16 cellular contexts compared by ENCODE assay signal in the genomic region with DNA sequence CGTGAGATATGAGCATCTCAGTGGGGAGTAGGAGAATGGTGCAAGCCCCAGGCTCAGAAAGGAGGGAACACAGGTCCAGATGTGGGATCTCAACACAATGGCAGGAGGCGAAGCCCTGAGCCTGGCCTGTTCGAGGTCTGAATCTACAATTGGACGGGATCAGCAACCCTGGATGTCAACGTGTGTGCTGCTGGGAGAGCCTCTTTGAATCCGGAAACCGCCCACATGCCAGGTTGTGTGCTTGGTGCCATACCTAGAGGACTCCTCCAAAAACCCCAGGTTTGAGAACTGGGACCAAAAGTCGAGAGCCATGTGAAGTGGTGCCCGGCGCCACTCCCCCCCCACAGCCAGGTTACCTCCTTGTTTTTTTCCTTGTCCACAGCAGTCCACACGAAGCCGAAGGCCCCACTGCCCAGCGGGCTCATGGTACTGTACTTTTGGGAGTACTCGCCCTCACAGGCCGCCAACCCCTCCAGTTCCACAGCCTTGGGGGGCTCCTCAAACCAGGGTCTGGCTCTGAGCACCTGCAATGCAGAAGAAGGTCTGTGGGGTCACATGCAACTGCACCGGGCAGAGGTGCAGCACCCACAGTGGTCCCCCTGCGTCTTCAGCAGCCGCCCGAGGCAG.
"Had no signal": no experiment of that assay in that cellular context is flagged by ENCODE, and none has a peak within 500 bp of the region (broad histone marks: within the 10 kb centered on the region; RNA-seq: fewer than 3 reads in every experiment).

No MANE protein-coding gene starts in this region.

- H3K27me3 Mint-ChIP-seq: activated CD8-positive, alpha-beta T cell treated with anti-CD3 and anti-CD28 coated beads for 36 hours; naive thymus-derived CD8-positive, alpha-beta T cell had no signal

- H3K4me1 ChIP-seq: pancreas, SJSA1, tibial artery had no signal

- H3K4me3 Mint-ChIP-seq: activated CD8-positive, alpha-beta T cell treated with anti-CD3 and anti-CD28 coated beads for 36 hours; activated T-cell treated with anti-CD3 and anti-CD28 coated beads, Interleukin-2, amount 50 U/mL, for 4 hours; T-helper 1 cell treated with Interleukin-12 subunit alpha and Interleukin-12 subunit beta and Interleukin-4 antibody, amounts not matched to agents 30 μg/mL and 1 μg/mL, for 36 hours had no signal

- H3K27ac Mint-ChIP-seq: activated CD8-positive, alpha-beta T cell treated with anti-CD3 and anti-CD28 coated beads for 36 hours; T-helper 1 cell treated with Interleukin-12 subunit alpha and Interleukin-12 subunit beta and Interleukin-4 antibody, amounts not matched to agents 30 μg/mL and 1 μg/mL, for 36 hours had no signal

- H3K4me3 ChIP-seq: coronary artery, pancreas, right lobe of liver, SJSA1, tibial artery had no signal

- H3K9me3 ChIP-seq: pancreas, right lobe of liver, SJSA1, tibial artery had no signal

- H3K27me3 ChIP-seq: pancreas, right lobe of liver, SJSA1, tibial artery had no signal

- ATAC-seq: activated CD8-positive, alpha-beta T cell treated with anti-CD3 and anti-CD28 coated beads for 36 hours; activated T-cell treated with anti-CD3 and anti-CD28 coated beads, Interleukin-2, amount 50 U/mL, for 4 hours; left ventricle myocardium superior; naive thymus-derived CD8-positive, alpha-beta T cell; pancreas; right lobe of liver had no signal

- DNase-seq: activated CD8-positive, alpha-beta T cell treated with anti-CD3 and anti-CD28 coated beads for 36 hours; activated gamma-delta T cell treated with Interleukin-2 at 50 U/mL for 16 hours; activated T-cell treated with anti-CD3 and anti-CD28 coated beads, Interleukin-2, amount 50 U/mL, for 4 hours; foreskin melanocyte; left ventricle myocardium superior; mesendoderm; naive thymus-derived CD8-positive, alpha-beta T cell; stimulated activated CD4-positive, alpha-beta T cell treated with anti-CD3 and anti-CD28 coated beads, Interleukin-4, amount 100 ng/mL, for 24 hours; stimulated activated naive CD4-positive, alpha-beta T cell treated with Interleukin-2 at 50 U/mL for 16 hours; WERI-Rb-1 had no signal

- H3K27ac ChIP-seq: coronary artery, pancreas, right lobe of liver, SJSA1, tibial artery, WERI-Rb-1 had no signal

- H3K36me3 ChIP-seq: pancreas, right lobe of liver had no signal
